In genomic region chr1:159250817-159251216, GRCh38 we compare ENCODE assay signal across 2 cellular contexts.
TF ChIP-seq lines count a peak whose summit lies in the region.

No MANE protein-coding gene starts in this region.

TF ChIP-seq in liver, 16 proteins besides CTCF, POLR2A, EP300 and RAD21:
- TF ChIP-seq HNF4A (conservative IDR thresholded peaks at IDR 0.05): no peak
- TF ChIP-seq FOXA2 (IDR thresholded peaks at IDR 0.05): no peak
- TF ChIP-seq HNF4G (IDR thresholded peaks at IDR 0.05): no peak
- TF ChIP-seq SP1 (IDR thresholded peaks at IDR 0.05): no peak
- no peak for TF ChIP-seq JUND (IDR thresholded peaks at IDR 0.05)
- TF ChIP-seq REST (IDR thresholded peaks at IDR 0.05): no peak
- TF ChIP-seq TAF1 (conservative IDR thresholded peaks at IDR 0.05): no peak

TF ChIP-seq in HepG2, 621 proteins besides CTCF, POLR2A, EP300 and RAD21:
- no peak for TF ChIP-seq JUN (CRISPR knock-in tag; IDR thresholded peaks at IDR 0.05)
- no peak for TF ChIP-seq ZNF546 (CRISPR knock-in tag; conservative IDR thresholded peaks at IDR 0.05)
- TF ChIP-seq TARDBP (CRISPR knock-in tag; IDR thresholded peaks at IDR 0.05): no peak
- TF ChIP-seq ZNF562 (CRISPR knock-in tag; IDR thresholded peaks at IDR 0.05; ENCODE audit: borderline replicate concordance): no peak
- no peak for TF ChIP-seq ARNTL (CRISPR knock-in tag; IDR thresholded peaks at IDR 0.05)
- TF ChIP-seq, protein P1, sequence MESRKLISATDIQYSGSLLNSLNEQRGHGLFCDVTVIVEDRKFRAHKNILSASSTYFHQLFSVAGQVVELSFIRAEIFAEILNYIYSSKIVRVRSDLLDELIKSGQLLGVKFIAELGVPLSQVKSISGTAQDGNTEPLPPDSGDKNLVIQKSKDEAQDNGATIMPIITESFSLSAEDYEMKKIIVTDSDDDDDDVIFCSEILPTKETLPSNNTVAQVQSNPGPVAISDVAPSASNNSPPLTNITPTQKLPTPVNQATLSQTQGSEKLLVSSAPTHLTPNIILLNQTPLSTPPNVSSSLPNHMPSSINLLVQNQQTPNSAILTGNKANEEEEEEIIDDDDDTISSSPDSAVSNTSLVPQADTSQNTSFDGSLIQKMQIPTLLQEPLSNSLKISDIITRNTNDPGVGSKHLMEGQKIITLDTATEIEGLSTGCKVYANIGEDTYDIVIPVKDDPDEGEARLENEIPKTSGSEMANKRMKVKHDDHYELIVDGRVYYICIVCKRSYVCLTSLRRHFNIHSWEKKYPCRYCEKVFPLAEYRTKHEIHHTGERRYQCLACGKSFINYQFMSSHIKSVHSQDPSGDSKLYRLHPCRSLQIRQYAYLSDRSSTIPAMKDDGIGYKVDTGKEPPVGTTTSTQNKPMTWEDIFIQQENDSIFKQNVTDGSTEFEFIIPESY (CRISPR knock-in tag; IDR thresholded peaks at IDR 0.05): no peak
- no peak for TF ChIP-seq SIN3A (IDR thresholded peaks at IDR 0.05; ENCODE audit: borderline replicate concordance, low read depth, low read length)
- no peak for TF ChIP-seq TCF12 (IDR thresholded peaks at IDR 0.05)
- TF ChIP-seq TCF12 (CRISPR knock-in tag; IDR thresholded peaks at IDR 0.05): no peak
- TF ChIP-seq CEBPG (CRISPR knock-in tag; IDR thresholded peaks at IDR 0.05): no peak
- no peak for TF ChIP-seq ZNF30 (CRISPR knock-in tag; IDR thresholded peaks at IDR 0.05)
- TF ChIP-seq ZNF557 (CRISPR knock-in tag; IDR thresholded peaks at IDR 0.05): no peak
- TF ChIP-seq ZNF720 (CRISPR knock-in tag; IDR thresholded peaks at IDR 0.05): no peak
- TF ChIP-seq MIER3 (CRISPR knock-in tag; IDR thresholded peaks at IDR 0.05; ENCODE audit: borderline replicate concordance): no peak
- no peak for TF ChIP-seq THAP7 (CRISPR knock-in tag; IDR thresholded peaks at IDR 0.05)
- TF ChIP-seq ZNF674 (CRISPR knock-in tag; IDR thresholded peaks at IDR 0.05; ENCODE audit: low read depth): no peak
- TF ChIP-seq ZSCAN29 (CRISPR knock-in tag; conservative IDR thresholded peaks at IDR 0.05): no peak
- TF ChIP-seq KDM4B (CRISPR knock-in tag; IDR thresholded peaks at IDR 0.05): no peak
- no peak for TF ChIP-seq ELF3 (CRISPR knock-in tag; IDR thresholded peaks at IDR 0.05)
- TF ChIP-seq SYNCRIP (IDR thresholded peaks at IDR 0.05; ENCODE audit: insufficient read depth, low read depth, low read length): no peak
- TF ChIP-seq ZNF678 (CRISPR knock-in tag; IDR thresholded peaks at IDR 0.05): no peak
